ENCODE assay signal across 19 cellular contexts in genomic region chr15:57772223-57772957, GRCh38.
A peak's percentile ranks its signal among the peaks of the same experiment; 100 is the strongest.
DNase-seq lines count a peak whose midpoint lies in the region; ATAC-seq and TF ChIP-seq lines count a peak whose summit lies in the region.
"Had no signal": no experiment of that assay in that cellular context is flagged by ENCODE, and none has a peak within 500 bp of the region (broad histone marks: within the 10 kb centered on the region; RNA-seq: fewer than 3 reads in every experiment).

No MANE protein-coding gene starts in this region.

- TF ChIP-seq CTCF in A673 (conservative IDR thresholded peaks at IDR 0.05; ENCODE audit: low read depth, low read length) (no peak), foreskin keratinocyte (conservative IDR thresholded peaks at IDR 0.05) (no peak), endothelial cell (IDR thresholded peaks at IDR 0.05; ENCODE audit: unreplicated experiment) (no peak)

- H3K4me3 Mint-ChIP-seq in activated T-helper 17 cell treated with anti-CD3 and anti-CD28 coated beads, Interleukin-2, amount 50 U/mL, for 72 hours = no peak overlapping the region
- H3K4me3 Mint-ChIP-seq in endothelial cell (ENCODE audit: unreplicated experiment) = no peak overlapping the region
- H3K4me3 Mint-ChIP-seq: activated T-helper 1 cell treated with anti-CD3 and anti-CD28 coated beads, Interleukin-12 subunit alpha, Interleukin-12 subunit beta, Interleukin-2, Interleukin-4 antibody, amounts not matched to agents 30 ng/mL and 10 ng/mL and 1 ng/mL, durations not matched to agents 14 hours and 24 hours and 36 hours; natural killer cell had no signal

- H3K4me1 ChIP-seq in A673 (ENCODE audit: insufficient read depth, low read length, poor library complexity, severe bottlenecking) (peaks cover 5% of the 10 kb centered on the region), foreskin keratinocyte (peaks cover 6% of the 10 kb centered on the region)

- H3K27ac Mint-ChIP-seq in activated T-helper 17 cell treated with anti-CD3 and anti-CD28 coated beads, Interleukin-2, amount 50 U/mL, for 72 hours = no peak overlapping the region
- no peak overlapping the region for H3K27ac Mint-ChIP-seq in endothelial cell (ENCODE audit: unreplicated experiment)
- H3K27ac Mint-ChIP-seq: activated T-helper 1 cell treated with anti-CD3 and anti-CD28 coated beads, Interleukin-12 subunit alpha, Interleukin-12 subunit beta, Interleukin-2, Interleukin-4 antibody, amounts not matched to agents 30 ng/mL and 10 ng/mL and 1 ng/mL, durations not matched to agents 14 hours and 24 hours and 36 hours; natural killer cell had no signal

- no peak overlapping the region for H3K4me3 ChIP-seq in A673 (ENCODE audit: low read depth, low read length, poor library complexity, severe bottlenecking)
- H3K4me3 ChIP-seq: cardiac muscle cell had no signal

- no peaks in the 10 kb centered on the region for H3K36me3 Mint-ChIP-seq in activated T-helper 17 cell treated with anti-CD3 and anti-CD28 coated beads, Interleukin-2, amount 50 U/mL, for 72 hours (ENCODE audit: low read depth)
- H3K36me3 Mint-ChIP-seq in endothelial cell (ENCODE audit: low read depth, unreplicated experiment) = no peaks in the 10 kb centered on the region
- H3K36me3 Mint-ChIP-seq: natural killer cell had no signal

- H3K9me3 Mint-ChIP-seq in activated T-helper 17 cell treated with anti-CD3 and anti-CD28 coated beads, Interleukin-2, amount 50 U/mL, for 72 hours = no peaks in the 10 kb centered on the region
- no peaks in the 10 kb centered on the region for H3K9me3 Mint-ChIP-seq in endothelial cell (ENCODE audit: unreplicated experiment)
- H3K9me3 Mint-ChIP-seq: activated T-helper 1 cell treated with anti-CD3 and anti-CD28 coated beads, Interleukin-12 subunit alpha, Interleukin-12 subunit beta, Interleukin-2, Interleukin-4 antibody, amounts not matched to agents 30 ng/mL and 10 ng/mL and 1 ng/mL, durations not matched to agents 14 hours and 24 hours and 36 hours; natural killer cell had no signal

- POLR2A ChIA-PET in A673 (lab: Charles Lee; ENCODE audit: low non-redundant PET) = interaction anchor here (0.7 kb wide), 1 partner anchor 510 kb away, joined by 3 read pairs; no protein-coding TSS in a partner anchor

- CTCF ChIA-PET in A673 (lab: Charles Lee) = no interaction called here

- H3K27me3 ChIP-seq in A673 (replicated peaks; ENCODE audit: insufficient read depth, low read depth, low read length, poor library complexity) (no peaks in the 10 kb centered on the region), foreskin keratinocyte (no peaks in the 10 kb centered on the region)
- H3K27me3 ChIP-seq: BE2C, cardiac muscle cell had no signal

- no peaks in the 10 kb centered on the region for H3K36me3 ChIP-seq in A673 (ENCODE audit: insufficient read depth, low read length, poor library complexity, severe bottlenecking)
- H3K36me3 ChIP-seq: BE2C, cardiac muscle cell had no signal

- peaks cover 7% of the 10 kb centered on the region for H3K4me1 Mint-ChIP-seq in activated T-helper 17 cell treated with anti-CD3 and anti-CD28 coated beads, Interleukin-2, amount 50 U/mL, for 72 hours
- no peaks in the 10 kb centered on the region for H3K4me1 Mint-ChIP-seq in endothelial cell (ENCODE audit: unreplicated experiment)

- H3K27me3 Mint-ChIP-seq in activated T-helper 17 cell treated with anti-CD3 and anti-CD28 coated beads, Interleukin-2, amount 50 U/mL, for 72 hours = no peaks in the 10 kb centered on the region
- H3K27me3 Mint-ChIP-seq in endothelial cell (ENCODE audit: unreplicated experiment) = peaks cover 2% of the 10 kb centered on the region

- DNase-seq in A673 (ENCODE audit: low spot score) = peak; percentile 62
- peak; percentile 49 for DNase-seq in HCEC 1CT
- peak; percentile 32 to 66 for DNase-seq in foreskin keratinocyte
- no peak for DNase-seq in endothelial cell (ENCODE audit: low spot score)
- DNase-seq in hepatic stellate cell (ENCODE audit: low spot score) = no peak
- DNase-seq: activated CD4-positive, alpha-beta T cell treated with anti-CD3 and anti-CD28 coated beads for 48 hours; BE2C; erythroblast; Kasumi-1; natural killer cell; NCI-H2107; OCI-M1; stimulated activated CD4-positive, alpha-beta T cell treated with anti-CD3 and anti-CD28 coated beads, Interleukin-4, amount 100 ng/mL, for 1 hour; stimulated activated naive CD4-positive, alpha-beta T cell treated with Interleukin-2 at 50 U/mL for 16 hours had no signal

- ATAC-seq in activated T-helper 17 cell treated with anti-CD3 and anti-CD28 coated beads, Interleukin-2, amount 50 U/mL, for 72 hours (replicated peaks) = peak; percentile 82
- peak; percentile 85 for ATAC-seq in foreskin keratinocyte
- ATAC-seq in SK-N-SH treated with all-trans-retinoic acid at 6 μM for 48 hours = no peak
- ATAC-seq in GM18909 (IDR thresholded peaks at IDR 0.05; ENCODE audit: poor library complexity, unreplicated experiment) = no peak

- no TSS peak for BruUV-seq in A673 (replicated peaks; lab: Mats Ljungman, UMichigan)

- intact Hi-C loops in A673 (cut with micrococcal nuclease; ENCODE audit: unreplicated experiment) = no loop called here

- no peaks in the 10 kb centered on the region for H3K9me3 ChIP-seq in A673 (ENCODE audit: low read depth, low read length, poor library complexity, severe bottlenecking)
- H3K9me3 ChIP-seq: BE2C had no signal

- H3K27ac ChIP-seq in A673 (ENCODE audit: low read depth, low read length, poor library complexity, severe bottlenecking) (no peak overlapping the region), foreskin keratinocyte (no peak overlapping the region)
- H3K27ac ChIP-seq: cardiac muscle cell had no signal

TF ChIP-seq in SK-N-SH treated with all-trans-retinoic acid at 6 μM for 48 hours, 23 proteins besides CTCF, POLR2A, EP300 and RAD21 (continues in another document):
- TF ChIP-seq PATZ1 (CRISPR knock-in tag; IDR thresholded peaks at IDR 0.05; ENCODE audit: borderline replicate concordance) = no peak
- no peak for TF ChIP-seq ZFP30 (CRISPR knock-in tag; IDR thresholded peaks at IDR 0.05)
- TF ChIP-seq ZNF70 (CRISPR knock-in tag; IDR thresholded peaks at IDR 0.05) = no peak
- no peak for TF ChIP-seq GLIS3 (CRISPR knock-in tag; IDR thresholded peaks at IDR 0.05)
- TF ChIP-seq TSHZ2 (CRISPR knock-in tag; IDR thresholded peaks at IDR 0.05) = no peak
- no peak for TF ChIP-seq BACH2 (CRISPR knock-in tag; IDR thresholded peaks at IDR 0.05; ENCODE audit: borderline replicate concordance)
- no peak for TF ChIP-seq CSDC2 (CRISPR knock-in tag; IDR thresholded peaks at IDR 0.05)
- no peak for TF ChIP-seq ESRRG (CRISPR knock-in tag; IDR thresholded peaks at IDR 0.05)
- no peak for TF ChIP-seq SNAI2 (CRISPR knock-in tag; IDR thresholded peaks at IDR 0.05)
- TF ChIP-seq ZC3H10 (CRISPR knock-in tag; IDR thresholded peaks at IDR 0.05) = no peak
- no peak for TF ChIP-seq TCF4 (CRISPR knock-in tag; IDR thresholded peaks at IDR 0.05; ENCODE audit: borderline replicate concordance)
- no peak for TF ChIP-seq ZFP3 (CRISPR knock-in tag; IDR thresholded peaks at IDR 0.05)
- no peak for TF ChIP-seq ZNF565 (CRISPR knock-in tag; conservative IDR thresholded peaks at IDR 0.05; ENCODE audit: low read depth)

Comparison
In these comparisons a context has a peak if more than half of its experiments do, and no peak if none do; other contexts are left out.
1. DNase-seq: peak in A673 (single experiment), HCEC 1CT (single experiment) and foreskin keratinocyte (2 of 2); none in endothelial cell (single experiment) and hepatic stellate cell (single experiment).
2. ATAC-seq: peak in activated T-helper 17 cell treated with anti-CD3 and anti-CD28 coated beads, Interleukin-2, amount 50 U/mL, for 72 hours (single experiment) and foreskin keratinocyte (single experiment); none in SK-N-SH treated with all-trans-retinoic acid at 6 μM for 48 hours (single experiment) and GM18909 (single experiment).